ENCODE assay signal across 3 cellular contexts in the genomic region with DNA sequence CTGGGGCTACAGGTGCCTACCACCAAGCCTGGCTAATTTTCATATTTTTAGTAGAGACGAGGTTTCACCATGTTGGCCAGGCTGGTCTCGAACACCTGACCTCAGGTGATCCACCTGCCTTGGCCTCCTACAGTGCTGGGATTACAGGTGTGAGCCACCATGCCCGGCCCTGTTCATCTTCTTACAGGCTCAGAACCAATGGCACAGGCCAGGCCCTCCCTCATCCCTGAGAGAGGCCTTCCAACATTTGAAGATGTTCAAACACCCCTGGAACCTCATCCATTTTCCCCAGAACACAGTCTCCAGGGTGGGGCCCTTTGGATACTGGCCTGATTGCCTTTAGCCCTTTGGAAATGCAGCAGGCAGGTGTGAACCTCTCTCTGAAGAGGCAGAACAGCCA. TPM values are rescaled to one million over a fixed set of nuclear protein-coding genes. Genes with fewer than 3 reads are reported as not detected.
"Had no signal": no experiment of that assay in that cellular context is flagged by ENCODE, and none has a peak within 500 bp of the region (broad histone marks: within the 10 kb centered on the region; RNA-seq: fewer than 3 reads in every experiment).

No MANE protein-coding gene starts in this region.

RNA-seq across cellular contexts. Expression of a gene that starts 23.2 kb away (rescaled TPM):
- total RNA-seq: activated CD8-positive, alpha-beta T cell treated with anti-CD3 and anti-CD28 coated beads, Interleukin-2, amount 10 ng/mL, durations not matched to agents 7 days and 5 days; activated naive CD8-positive, alpha-beta T cell treated with anti-CD3 and anti-CD28 coated beads, Interleukin-2, amount 10 ng/mL, durations not matched to agents 7 days and 5 days; Right ventricle myocardium superior had no signal
